ENCODE assay signal across 1 cellular context in the genomic region with DNA sequence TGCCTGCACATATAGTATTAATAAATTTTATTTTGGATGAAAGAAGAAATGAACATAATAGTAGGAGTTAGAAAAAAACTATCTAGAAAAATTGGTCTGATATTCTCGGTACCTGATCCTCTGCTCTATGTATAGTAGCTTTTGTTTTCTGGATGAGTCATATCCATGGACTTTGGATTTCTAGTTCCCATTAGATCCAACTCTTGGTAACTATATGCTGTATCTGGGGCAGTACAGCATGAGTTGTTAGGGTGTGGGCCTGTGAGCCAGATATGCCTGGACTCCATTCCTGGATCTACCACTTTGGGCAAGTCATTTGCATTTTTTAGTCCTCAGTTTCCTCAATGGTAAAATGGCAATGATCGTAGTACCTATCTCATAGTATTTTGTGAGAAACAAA.
TF ChIP-seq lines count a peak whose summit lies in the region.

No MANE protein-coding gene starts in this region.

TF ChIP-seq in HepG2, 621 proteins besides CTCF, POLR2A, EP300 and RAD21 (continued from another document and continues in another):
- TF ChIP-seq, protein P1, sequence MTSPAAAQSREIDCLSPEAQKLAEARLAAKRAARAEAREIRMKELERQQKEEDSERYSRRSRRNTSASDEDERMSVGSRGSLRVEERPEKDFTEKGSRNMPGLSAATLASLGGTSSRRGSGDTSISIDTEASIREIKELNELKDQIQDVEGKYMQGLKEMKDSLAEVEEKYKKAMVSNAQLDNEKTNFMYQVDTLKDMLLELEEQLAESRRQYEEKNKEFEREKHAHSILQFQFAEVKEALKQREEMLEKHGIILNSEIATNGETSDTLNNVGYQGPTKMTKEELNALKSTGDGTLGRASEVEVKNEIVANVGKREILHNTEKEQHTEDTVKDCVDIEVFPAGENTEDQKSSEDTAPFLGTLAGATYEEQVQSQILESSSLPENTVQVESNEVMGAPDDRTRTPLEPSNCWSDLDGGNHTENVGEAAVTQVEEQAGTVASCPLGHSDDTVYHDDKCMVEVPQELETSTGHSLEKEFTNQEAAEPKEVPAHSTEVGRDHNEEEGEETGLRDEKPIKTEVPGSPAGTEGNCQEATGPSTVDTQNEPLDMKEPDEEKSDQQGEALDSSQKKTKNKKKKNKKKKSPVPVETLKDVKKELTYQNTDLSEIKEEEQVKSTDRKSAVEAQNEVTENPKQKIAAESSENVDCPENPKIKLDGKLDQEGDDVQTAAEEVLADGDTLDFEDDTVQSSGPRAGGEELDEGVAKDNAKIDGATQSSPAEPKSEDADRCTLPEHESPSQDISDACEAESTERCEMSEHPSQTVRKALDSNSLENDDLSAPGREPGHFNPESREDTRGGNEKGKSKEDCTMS (CRISPR knock-in tag; conservative IDR thresholded peaks at IDR 0.05): no peak
- TF ChIP-seq ZNF850 (CRISPR knock-in tag; conservative IDR thresholded peaks at IDR 0.05): no peak
- TF ChIP-seq, protein P2, sequence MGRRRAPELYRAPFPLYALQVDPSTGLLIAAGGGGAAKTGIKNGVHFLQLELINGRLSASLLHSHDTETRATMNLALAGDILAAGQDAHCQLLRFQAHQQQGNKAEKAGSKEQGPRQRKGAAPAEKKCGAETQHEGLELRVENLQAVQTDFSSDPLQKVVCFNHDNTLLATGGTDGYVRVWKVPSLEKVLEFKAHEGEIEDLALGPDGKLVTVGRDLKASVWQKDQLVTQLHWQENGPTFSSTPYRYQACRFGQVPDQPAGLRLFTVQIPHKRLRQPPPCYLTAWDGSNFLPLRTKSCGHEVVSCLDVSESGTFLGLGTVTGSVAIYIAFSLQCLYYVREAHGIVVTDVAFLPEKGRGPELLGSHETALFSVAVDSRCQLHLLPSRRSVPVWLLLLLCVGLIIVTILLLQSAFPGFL (CRISPR knock-in tag; IDR thresholded peaks at IDR 0.05): no peak
- TF ChIP-seq JUNB (CRISPR knock-in tag; IDR thresholded peaks at IDR 0.05; ENCODE audit: borderline replicate concordance): peak; percentile 73; the same call in 1 of the 2 replicates
- TF ChIP-seq ARNT2 (CRISPR knock-in tag; IDR thresholded peaks at IDR 0.05; ENCODE audit: low read depth): no peak
- no peak for TF ChIP-seq RELA (CRISPR knock-in tag; IDR thresholded peaks at IDR 0.05)
- TF ChIP-seq GPN1 (CRISPR knock-in tag; IDR thresholded peaks at IDR 0.05; ENCODE audit: borderline replicate concordance): no peak
- peak; percentile 24; the same call in 1 of the 2 replicates for TF ChIP-seq NCOR1 (IDR thresholded peaks at IDR 0.05; ENCODE audit: borderline replicate concordance, low read length)
- no peak for TF ChIP-seq STAG1 (CRISPR knock-in tag; IDR thresholded peaks at IDR 0.05)
- no peak for TF ChIP-seq CREB1 (IDR thresholded peaks at IDR 0.05)
- TF ChIP-seq CREB1 (CRISPR knock-in tag; IDR thresholded peaks at IDR 0.05): peak; percentile 38; the same call in 1 of the 2 replicates
- TF ChIP-seq CENPBD1 (CRISPR knock-in tag; IDR thresholded peaks at IDR 0.05; ENCODE audit: borderline replicate concordance, low read depth): no peak
- no peak for TF ChIP-seq ZNF557 (CRISPR knock-in tag; IDR thresholded peaks at IDR 0.05)
- no peak for TF ChIP-seq SNRNP70 (IDR thresholded peaks at IDR 0.05; ENCODE audit: low read depth, low read length)
- no peak for TF ChIP-seq SMAD1 (CRISPR knock-in tag; IDR thresholded peaks at IDR 0.05; ENCODE audit: borderline replicate concordance, low read depth)
- TF ChIP-seq, protein P3, sequence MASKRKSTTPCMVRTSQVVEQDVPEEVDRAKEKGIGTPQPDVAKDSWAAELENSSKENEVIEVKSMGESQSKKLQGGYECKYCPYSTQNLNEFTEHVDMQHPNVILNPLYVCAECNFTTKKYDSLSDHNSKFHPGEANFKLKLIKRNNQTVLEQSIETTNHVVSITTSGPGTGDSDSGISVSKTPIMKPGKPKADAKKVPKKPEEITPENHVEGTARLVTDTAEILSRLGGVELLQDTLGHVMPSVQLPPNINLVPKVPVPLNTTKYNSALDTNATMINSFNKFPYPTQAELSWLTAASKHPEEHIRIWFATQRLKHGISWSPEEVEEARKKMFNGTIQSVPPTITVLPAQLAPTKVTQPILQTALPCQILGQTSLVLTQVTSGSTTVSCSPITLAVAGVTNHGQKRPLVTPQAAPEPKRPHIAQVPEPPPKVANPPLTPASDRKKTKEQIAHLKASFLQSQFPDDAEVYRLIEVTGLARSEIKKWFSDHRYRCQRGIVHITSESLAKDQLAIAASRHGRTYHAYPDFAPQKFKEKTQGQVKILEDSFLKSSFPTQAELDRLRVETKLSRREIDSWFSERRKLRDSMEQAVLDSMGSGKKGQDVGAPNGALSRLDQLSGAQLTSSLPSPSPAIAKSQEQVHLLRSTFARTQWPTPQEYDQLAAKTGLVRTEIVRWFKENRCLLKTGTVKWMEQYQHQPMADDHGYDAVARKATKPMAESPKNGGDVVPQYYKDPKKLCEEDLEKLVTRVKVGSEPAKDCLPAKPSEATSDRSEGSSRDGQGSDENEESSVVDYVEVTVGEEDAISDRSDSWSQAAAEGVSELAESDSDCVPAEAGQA (IDR thresholded peaks at IDR 0.05; ENCODE audit: low read depth): no peak
- TF ChIP-seq, protein P3 (CRISPR knock-in tag; IDR thresholded peaks at IDR 0.05; ENCODE audit: borderline replicate concordance): no peak
- no peak for TF ChIP-seq CBX2 (IDR thresholded peaks at IDR 0.05; ENCODE audit: low read depth, low read length)
- no peak for TF ChIP-seq CBX2 (CRISPR knock-in tag; IDR thresholded peaks at IDR 0.05; ENCODE audit: low read depth)
- TF ChIP-seq GATAD2A (CRISPR knock-in tag; IDR thresholded peaks at IDR 0.05): peak; percentile 42; the same call in 1 of the 2 replicates
- TF ChIP-seq ZNF281 (CRISPR knock-in tag; IDR thresholded peaks at IDR 0.05; ENCODE audit: borderline replicate concordance): no peak
- no peak for TF ChIP-seq ZNF207 (IDR thresholded peaks at IDR 0.05; ENCODE audit: borderline replicate concordance)
- TF ChIP-seq ZFYVE20 (CRISPR knock-in tag; IDR thresholded peaks at IDR 0.05; ENCODE audit: borderline replicate concordance, low read depth): no peak
- no peak for TF ChIP-seq POGZ (CRISPR knock-in tag; IDR thresholded peaks at IDR 0.05)
- TF ChIP-seq HMG20B (CRISPR knock-in tag; conservative IDR thresholded peaks at IDR 0.05): no peak
- no peak for TF ChIP-seq TEAD3 (CRISPR knock-in tag; optimal IDR thresholded peaks at IDR 0.05; ENCODE audit: borderline replicate concordance)
- TF ChIP-seq, protein P4, sequence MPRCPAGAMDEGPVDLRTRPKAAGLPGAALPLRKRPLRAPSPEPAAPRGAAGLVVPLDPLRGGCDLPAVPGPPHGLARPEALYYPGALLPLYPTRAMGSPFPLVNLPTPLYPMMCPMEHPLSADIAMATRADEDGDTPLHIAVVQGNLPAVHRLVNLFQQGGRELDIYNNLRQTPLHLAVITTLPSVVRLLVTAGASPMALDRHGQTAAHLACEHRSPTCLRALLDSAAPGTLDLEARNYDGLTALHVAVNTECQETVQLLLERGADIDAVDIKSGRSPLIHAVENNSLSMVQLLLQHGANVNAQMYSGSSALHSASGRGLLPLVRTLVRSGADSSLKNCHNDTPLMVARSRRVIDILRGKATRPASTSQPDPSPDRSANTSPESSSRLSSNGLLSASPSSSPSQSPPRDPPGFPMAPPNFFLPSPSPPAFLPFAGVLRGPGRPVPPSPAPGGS (CRISPR knock-in tag; IDR thresholded peaks at IDR 0.05): no peak
- no peak for TF ChIP-seq FOXA1 (IDR thresholded peaks at IDR 0.05)
- TF ChIP-seq FOXA1 (CRISPR knock-in tag; IDR thresholded peaks at IDR 0.05): no peak
- TF ChIP-seq, protein P5, sequence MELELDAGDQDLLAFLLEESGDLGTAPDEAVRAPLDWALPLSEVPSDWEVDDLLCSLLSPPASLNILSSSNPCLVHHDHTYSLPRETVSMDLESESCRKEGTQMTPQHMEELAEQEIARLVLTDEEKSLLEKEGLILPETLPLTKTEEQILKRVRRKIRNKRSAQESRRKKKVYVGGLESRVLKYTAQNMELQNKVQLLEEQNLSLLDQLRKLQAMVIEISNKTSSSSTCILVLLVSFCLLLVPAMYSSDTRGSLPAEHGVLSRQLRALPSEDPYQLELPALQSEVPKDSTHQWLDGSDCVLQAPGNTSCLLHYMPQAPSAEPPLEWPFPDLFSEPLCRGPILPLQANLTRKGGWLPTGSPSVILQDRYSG (CRISPR knock-in tag; IDR thresholded peaks at IDR 0.05): no peak
- TF ChIP-seq ZFAT (CRISPR knock-in tag; conservative IDR thresholded peaks at IDR 0.05): no peak
- no peak for TF ChIP-seq ZNF235 (CRISPR knock-in tag; IDR thresholded peaks at IDR 0.05; ENCODE audit: borderline replicate concordance)
- TF ChIP-seq ZBTB39 (CRISPR knock-in tag; IDR thresholded peaks at IDR 0.05): no peak
- no peak for TF ChIP-seq HNRNPLL (IDR thresholded peaks at IDR 0.05; ENCODE audit: low read depth, low read length, poor library complexity, severe bottlenecking)
- TF ChIP-seq NFYC (CRISPR knock-in tag; IDR thresholded peaks at IDR 0.05): no peak
- TF ChIP-seq CEBPG (CRISPR knock-in tag; IDR thresholded peaks at IDR 0.05): no peak
- no peak for TF ChIP-seq ZNF788 (CRISPR knock-in tag; IDR thresholded peaks at IDR 0.05; ENCODE audit: borderline replicate concordance)
- TF ChIP-seq ZNF30 (CRISPR knock-in tag; IDR thresholded peaks at IDR 0.05): no peak
- TF ChIP-seq, protein P6, sequence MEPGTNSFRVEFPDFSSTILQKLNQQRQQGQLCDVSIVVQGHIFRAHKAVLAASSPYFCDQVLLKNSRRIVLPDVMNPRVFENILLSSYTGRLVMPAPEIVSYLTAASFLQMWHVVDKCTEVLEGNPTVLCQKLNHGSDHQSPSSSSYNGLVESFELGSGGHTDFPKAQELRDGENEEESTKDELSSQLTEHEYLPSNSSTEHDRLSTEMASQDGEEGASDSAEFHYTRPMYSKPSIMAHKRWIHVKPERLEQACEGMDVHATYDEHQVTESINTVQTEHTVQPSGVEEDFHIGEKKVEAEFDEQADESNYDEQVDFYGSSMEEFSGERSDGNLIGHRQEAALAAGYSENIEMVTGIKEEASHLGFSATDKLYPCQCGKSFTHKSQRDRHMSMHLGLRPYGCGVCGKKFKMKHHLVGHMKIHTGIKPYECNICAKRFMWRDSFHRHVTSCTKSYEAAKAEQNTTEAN (CRISPR knock-in tag; conservative IDR thresholded peaks at IDR 0.05): no peak
- TF ChIP-seq, protein P7, sequence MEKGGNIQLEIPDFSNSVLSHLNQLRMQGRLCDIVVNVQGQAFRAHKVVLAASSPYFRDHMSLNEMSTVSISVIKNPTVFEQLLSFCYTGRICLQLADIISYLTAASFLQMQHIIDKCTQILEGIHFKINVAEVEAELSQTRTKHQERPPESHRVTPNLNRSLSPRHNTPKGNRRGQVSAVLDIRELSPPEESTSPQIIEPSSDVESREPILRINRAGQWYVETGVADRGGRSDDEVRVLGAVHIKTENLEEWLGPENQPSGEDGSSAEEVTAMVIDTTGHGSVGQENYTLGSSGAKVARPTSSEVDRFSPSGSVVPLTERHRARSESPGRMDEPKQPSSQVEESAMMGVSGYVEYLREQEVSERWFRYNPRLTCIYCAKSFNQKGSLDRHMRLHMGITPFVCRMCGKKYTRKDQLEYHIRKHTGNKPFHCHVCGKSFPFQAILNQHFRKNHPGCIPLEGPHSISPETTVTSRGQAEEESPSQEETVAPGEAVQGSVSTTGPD (CRISPR knock-in tag; IDR thresholded peaks at IDR 0.05): no peak
- TF ChIP-seq ZNF672 (CRISPR knock-in tag; IDR thresholded peaks at IDR 0.05): no peak
- TF ChIP-seq ZMAT3 (CRISPR knock-in tag; conservative IDR thresholded peaks at IDR 0.05): no peak
